26 cellular contexts compared by ENCODE assay signal in genomic region chr3:160023476-160023875, GRCh38. TPM values are rescaled to one million over a fixed set of nuclear protein-coding genes. Genes with fewer than 3 reads are reported as not detected.
DNase-seq lines count a peak whose midpoint lies in the region; ATAC-seq, FAIRE-seq and TF ChIP-seq lines count a peak whose summit lies in the region.
"Had no signal": no experiment of that assay in that cellular context is flagged by ENCODE, and none has a peak within 500 bp of the region (broad histone marks: within the 10 kb centered on the region; RNA-seq: fewer than 3 reads in every experiment).

No MANE protein-coding gene starts in this region.

- H3K4me3 Mint-ChIP-seq in MCF 10A (ENCODE audit: unreplicated experiment), result no peak overlapping the region
- no peak overlapping the region for H3K4me3 Mint-ChIP-seq in astrocyte (ENCODE audit: unreplicated experiment)
- H3K4me3 Mint-ChIP-seq in T-helper 17 cell, result no peak overlapping the region
- H3K4me3 Mint-ChIP-seq: CD8-positive, alpha-beta T cell had no signal

- H3K4me1 Mint-ChIP-seq in MCF 10A (ENCODE audit: insufficient read depth, unreplicated experiment) (peaks cover 13% of the 10 kb centered on the region), astrocyte (ENCODE audit: low read depth, unreplicated experiment) (peaks cover 9% of the 10 kb centered on the region), T-helper 17 cell (peaks cover 16% of the 10 kb centered on the region)

- peaks cover 22% of the 10 kb centered on the region for H3K27me3 Mint-ChIP-seq in MCF 10A (ENCODE audit: insufficient read depth, unreplicated experiment)
- peaks cover 12% of the 10 kb centered on the region for H3K27me3 Mint-ChIP-seq in astrocyte (ENCODE audit: low read depth, unreplicated experiment)
- H3K27me3 Mint-ChIP-seq in T-helper 17 cell, result peaks cover 22% of the 10 kb centered on the region

- TF ChIP-seq CTCF in MCF 10A (IDR thresholded peaks at IDR 0.05; ENCODE audit: unreplicated experiment) (no peak), breast epithelium (IDR thresholded peaks at IDR 0.05) (no peak), astrocyte (IDR thresholded peaks at IDR 0.05; ENCODE audit: insufficient read depth, low read depth, low read length) (no peak), fibroblast of pulmonary artery (IDR thresholded peaks at IDR 0.05; ENCODE audit: low read length, missing control alignments) (no peak)

- BruUV-seq in MCF 10A (replicated peaks; lab: Mats Ljungman, UMichigan), result no TSS peak

- H3K4me3 ChIP-seq in breast epithelium, result no peak overlapping the region
- H3K4me3 ChIP-seq in astrocyte (ENCODE audit: insufficient read depth, low read depth, low read length), result no peak overlapping the region
- H3K4me3 ChIP-seq in fibroblast of pulmonary artery (replicated peaks; ENCODE audit: low read depth, low read length), result no peak overlapping the region
- H3K4me3 ChIP-seq: Peyer's patch, SJSA1 had no signal

- no peaks in the 10 kb centered on the region for H3K36me3 Mint-ChIP-seq in MCF 10A (ENCODE audit: insufficient read depth, unreplicated experiment)
- no peaks in the 10 kb centered on the region for H3K36me3 Mint-ChIP-seq in astrocyte (ENCODE audit: low read depth, unreplicated experiment)
- no peaks in the 10 kb centered on the region for H3K36me3 Mint-ChIP-seq in T-helper 17 cell (ENCODE audit: low read depth)
- H3K36me3 Mint-ChIP-seq: CD8-positive, alpha-beta T cell had no signal

- no peak for DNase-seq in MCF 10A (ENCODE audit: unreplicated experiment)
- DNase-seq in breast epithelium (ENCODE audit: low spot score in 2 of 2), result no peak
- no peak for DNase-seq in astrocyte (ENCODE audit: low read depth)
- peak; percentile 30 for DNase-seq in fibroblast of pulmonary artery (ENCODE audit: low read depth)
- no peak for DNase-seq in T-helper 17 cell
- no peak for DNase-seq in NCI-H2029 treated with DMSO at 0.1 percent for 48 hours (lab: John Stamatoyannopoulos, UW)
- DNase-seq: AML-193; C1 segment of cervical spinal cord; CD8-positive, alpha-beta T cell; DND-41; KG1; MV-4-11; NCI-H1105 treated with DMSO at 0.1 percent for 48 hours; NCI-H2081; NCI-H2171; NCI-H345; NCI-H524; NCI-H774; NK-92 treated with Interleukin-12 subunit alpha and Interleukin-12 subunit beta, amount 100 ng/mL, for 24 hours; Peyer's patch had no signal

- FAIRE-seq in astrocyte (lab: Jason Lieb, UNC), result no peak
- FAIRE-seq: GM12892 had no signal

- intact Hi-C loops in MCF 10A (cut with micrococcal nuclease) (no loop called here), breast epithelium (cut with DNase I; ENCODE audit: low total_unique reads) (no loop called here)

- no peaks in the 10 kb centered on the region for H3K36me3 ChIP-seq in breast epithelium
- H3K36me3 ChIP-seq in astrocyte (ENCODE audit: insufficient read depth, low read length), result no peaks in the 10 kb centered on the region
- H3K36me3 ChIP-seq: Peyer's patch, SJSA1 had no signal

- H2AFZ ChIP-seq in astrocyte (ENCODE audit: low read depth, low read length), result no peak overlapping the region

- no peak for TF ChIP-seq POLR2A in breast epithelium (IDR thresholded peaks at IDR 0.05)

- no peak overlapping the region for H3K9ac ChIP-seq in astrocyte (ENCODE audit: low read length)

- H3K4me2 ChIP-seq in astrocyte (ENCODE audit: low read length), result peak overlapping the region; percentile 10

- H4K20me1 ChIP-seq in astrocyte (ENCODE audit: insufficient read depth, low read length), result no peaks in the 10 kb centered on the region

- H3K4me1 ChIP-seq in breast epithelium, result no peaks in the 10 kb centered on the region
- H3K4me1 ChIP-seq in astrocyte (ENCODE audit: insufficient read depth, low read length), result peaks cover 22% of the 10 kb centered on the region
- H3K4me1 ChIP-seq: Peyer's patch had no signal

- H3K27ac Mint-ChIP-seq in MCF 10A (ENCODE audit: low read depth, unreplicated experiment) (peak overlapping the region; percentile 62), astrocyte (ENCODE audit: unreplicated experiment) (no peak overlapping the region), T-helper 17 cell (no peak overlapping the region)
- H3K27ac Mint-ChIP-seq: CD8-positive, alpha-beta T cell had no signal

- ATAC-seq in T-helper 17 cell (no peak), GM19463 (IDR thresholded peaks at IDR 0.05; ENCODE audit: unreplicated experiment) (no peak), HG03095 (IDR thresholded peaks at IDR 0.05; ENCODE audit: unreplicated experiment) (no peak)
- ATAC-seq: CD8-positive, alpha-beta T cell; Right ventricle myocardium inferior had no signal

- H3K27ac ChIP-seq in breast epithelium, result no peak overlapping the region
- H3K27ac ChIP-seq in astrocyte (ENCODE audit: low read depth, low read length), result no peak overlapping the region
- H3K27ac ChIP-seq: 22Rv1, Peyer's patch, SJSA1 had no signal

- H3K9me3 ChIP-seq in breast epithelium (no peaks in the 10 kb centered on the region), astrocyte (ENCODE audit: insufficient read depth, low read depth, low read length) (no peaks in the 10 kb centered on the region), T-helper 17 cell (ENCODE audit: control insufficient read depth, low read length, poor library complexity, severe bottlenecking) (no peaks in the 10 kb centered on the region)
- H3K9me3 ChIP-seq: Peyer's patch, SJSA1 had no signal

- H3K79me2 ChIP-seq in astrocyte (ENCODE audit: insufficient read depth, low read length), result no peaks in the 10 kb centered on the region

- H3K9me3 Mint-ChIP-seq in MCF 10A (ENCODE audit: unreplicated experiment), result no peaks in the 10 kb centered on the region
- peaks cover 2% of the 10 kb centered on the region for H3K9me3 Mint-ChIP-seq in astrocyte (ENCODE audit: unreplicated experiment)
- H3K9me3 Mint-ChIP-seq: CD8-positive, alpha-beta T cell had no signal

- CTCF ChIA-PET in MCF 10A (lab: Yijun Ruan, JAX), result interaction anchor here (1.5 to 2.6 kb wide), 2 partner anchors 9 to 139 kb away, joined by 6 to 19 read pairs; no protein-coding TSS in a partner anchor

- H3K27me3 ChIP-seq in breast epithelium (no peaks in the 10 kb centered on the region), astrocyte (ENCODE audit: insufficient read depth, low read length) (no peaks in the 10 kb centered on the region)
- H3K27me3 ChIP-seq: Peyer's patch, SJSA1 had no signal

- POLR2A ChIA-PET in MCF 10A (lab: Yijun Ruan, JAX), result no interaction called here

RNA-seq across cellular contexts. Expression of gene IL12A, which starts 34.8 kb away (rescaled TPM):
- total RNA-seq in MCF 10A (2022) (1.3 and 1.7 TPM in 2 replicates), breast epithelium (under 1 TPM in 1 of 3 donors, not detected in 2; 0.98 TPM), astrocyte (2.9 and 3.0 TPM in 2 replicates), T-helper 17 cell (1 to 10 TPM; 1.7 to 3.2 TPM)
